ENCODE assay signal across 1 cellular context in genomic region chr14:35402323-35403084, GRCh38.
TF ChIP-seq lines count a peak whose summit lies in the region.

No MANE protein-coding gene starts in this region.

TF ChIP-seq in HepG2, 621 proteins besides CTCF, POLR2A, EP300 and RAD21 (continued from another document and continues in another):
- TF ChIP-seq, protein P1, sequence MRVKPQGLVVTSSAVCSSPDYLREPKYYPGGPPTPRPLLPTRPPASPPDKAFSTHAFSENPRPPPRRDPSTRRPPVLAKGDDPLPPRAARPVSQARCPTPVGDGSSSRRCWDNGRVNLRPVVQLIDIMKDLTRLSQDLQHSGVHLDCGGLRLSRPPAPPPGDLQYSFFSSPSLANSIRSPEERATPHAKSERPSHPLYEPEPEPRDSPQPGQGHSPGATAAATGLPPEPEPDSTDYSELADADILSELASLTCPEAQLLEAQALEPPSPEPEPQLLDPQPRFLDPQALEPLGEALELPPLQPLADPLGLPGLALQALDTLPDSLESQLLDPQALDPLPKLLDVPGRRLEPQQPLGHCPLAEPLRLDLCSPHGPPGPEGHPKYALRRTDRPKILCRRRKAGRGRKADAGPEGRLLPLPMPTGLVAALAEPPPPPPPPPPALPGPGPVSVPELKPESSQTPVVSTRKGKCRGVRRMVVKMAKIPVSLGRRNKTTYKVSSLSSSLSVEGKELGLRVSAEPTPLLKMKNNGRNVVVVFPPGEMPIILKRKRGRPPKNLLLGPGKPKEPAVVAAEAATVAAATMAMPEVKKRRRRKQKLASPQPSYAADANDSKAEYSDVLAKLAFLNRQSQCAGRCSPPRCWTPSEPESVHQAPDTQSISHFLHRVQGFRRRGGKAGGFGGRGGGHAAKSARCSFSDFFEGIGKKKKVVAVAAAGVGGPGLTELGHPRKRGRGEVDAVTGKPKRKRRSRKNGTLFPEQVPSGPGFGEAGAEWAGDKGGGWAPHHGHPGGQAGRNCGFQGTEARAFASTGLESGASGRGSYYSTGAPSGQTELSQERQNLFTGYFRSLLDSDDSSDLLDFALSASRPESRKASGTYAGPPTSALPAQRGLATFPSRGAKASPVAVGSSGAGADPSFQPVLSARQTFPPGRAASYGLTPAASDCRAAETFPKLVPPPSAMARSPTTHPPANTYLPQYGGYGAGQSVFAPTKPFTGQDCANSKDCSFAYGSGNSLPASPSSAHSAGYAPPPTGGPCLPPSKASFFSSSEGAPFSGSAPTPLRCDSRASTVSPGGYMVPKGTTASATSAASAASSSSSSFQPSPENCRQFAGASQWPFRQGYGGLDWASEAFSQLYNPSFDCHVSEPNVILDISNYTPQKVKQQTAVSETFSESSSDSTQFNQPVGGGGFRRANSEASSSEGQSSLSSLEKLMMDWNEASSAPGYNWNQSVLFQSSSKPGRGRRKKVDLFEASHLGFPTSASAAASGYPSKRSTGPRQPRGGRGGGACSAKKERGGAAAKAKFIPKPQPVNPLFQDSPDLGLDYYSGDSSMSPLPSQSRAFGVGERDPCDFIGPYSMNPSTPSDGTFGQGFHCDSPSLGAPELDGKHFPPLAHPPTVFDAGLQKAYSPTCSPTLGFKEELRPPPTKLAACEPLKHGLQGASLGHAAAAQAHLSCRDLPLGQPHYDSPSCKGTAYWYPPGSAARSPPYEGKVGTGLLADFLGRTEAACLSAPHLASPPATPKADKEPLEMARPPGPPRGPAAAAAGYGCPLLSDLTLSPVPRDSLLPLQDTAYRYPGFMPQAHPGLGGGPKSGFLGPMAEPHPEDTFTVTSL (CRISPR knock-in tag; IDR thresholded peaks at IDR 0.05; ENCODE audit: borderline replicate concordance) = no peak
- TF ChIP-seq TOPORS (CRISPR knock-in tag; IDR thresholded peaks at IDR 0.05) (0 out of 2 replicates have a peak, but pooled peaks have one; percentile 2), SRSF1 (optimal IDR thresholded peaks at IDR 0.05; ENCODE audit: low read depth, low read length) (no peak), KLF6 (CRISPR knock-in tag; IDR thresholded peaks at IDR 0.05) (no peak), ZNF737 (CRISPR knock-in tag; IDR thresholded peaks at IDR 0.05; ENCODE audit: borderline replicate concordance) (no peak), ZNF598 (CRISPR knock-in tag; IDR thresholded peaks at IDR 0.05; ENCODE audit: borderline replicate concordance) (0 out of 2 replicates have a peak, but pooled peaks have one; percentile 48), TFAP4 (IDR thresholded peaks at IDR 0.05; ENCODE audit: borderline replicate concordance, low read depth) (peak; percentile 45; the same call in 1 of the 2 replicates), ZNF761 (CRISPR knock-in tag; conservative IDR thresholded peaks at IDR 0.05) (no peak), NFATC3 (CRISPR knock-in tag; IDR thresholded peaks at IDR 0.05) (peak; percentile 67; the same call in 1 of the 2 replicates), RFXAP (CRISPR knock-in tag; IDR thresholded peaks at IDR 0.05; ENCODE audit: borderline replicate concordance) (no peak; the same call in 1 of the 2 replicates), SOX5 (CRISPR knock-in tag; IDR thresholded peaks at IDR 0.05; ENCODE audit: borderline replicate concordance) (no peak), ARNT (IDR thresholded peaks at IDR 0.05) (no peak), DNMT1 (CRISPR knock-in tag; IDR thresholded peaks at IDR 0.05) (no peak), NFIC (IDR thresholded peaks at IDR 0.05; ENCODE audit: low read length) (no peak), ONECUT2 (CRISPR knock-in tag; IDR thresholded peaks at IDR 0.05) (0 out of 2 replicates have a peak, but pooled peaks have one; percentile 5), ZNF354B (CRISPR knock-in tag; IDR thresholded peaks at IDR 0.05) (no peak), RFX1 (IDR thresholded peaks at IDR 0.05) (0 out of 2 replicates have a peak, but pooled peaks have one; percentile 3), ZNF18 (CRISPR knock-in tag; IDR thresholded peaks at IDR 0.05; ENCODE audit: insufficient replicate concordance) (no peak), NFYC (CRISPR knock-in tag; IDR thresholded peaks at IDR 0.05) (no peak), CBX1 (IDR thresholded peaks at IDR 0.05; ENCODE audit: low read depth) (no peak), DMTF1 (CRISPR knock-in tag; IDR thresholded peaks at IDR 0.05) (no peak), ZNF839 (CRISPR knock-in tag; IDR thresholded peaks at IDR 0.05; ENCODE audit: borderline replicate concordance) (no peak; the same call in 1 of the 2 replicates), PREB (CRISPR knock-in tag; IDR thresholded peaks at IDR 0.05) (no peak), KAT2B (IDR thresholded peaks at IDR 0.05; ENCODE audit: borderline replicate concordance, low read depth, low read length) (no peak), ZSCAN29 (CRISPR knock-in tag; conservative IDR thresholded peaks at IDR 0.05) (no peak), HHEX (CRISPR knock-in tag; IDR thresholded peaks at IDR 0.05) (no peak), PRMT3 (CRISPR knock-in tag; IDR thresholded peaks at IDR 0.05; ENCODE audit: borderline replicate concordance, low read depth) (no peak), ZBTB38 (CRISPR knock-in tag; IDR thresholded peaks at IDR 0.05) (no peak; the same call in 1 of the 2 replicates), ZNF24 (IDR thresholded peaks at IDR 0.05) (no peak), ZNF558 (CRISPR knock-in tag; IDR thresholded peaks at IDR 0.05; ENCODE audit: borderline replicate concordance) (no peak), TP53 (CRISPR knock-in tag; conservative IDR thresholded peaks at IDR 0.05) (no peak), ZNF569 (CRISPR knock-in tag; IDR thresholded peaks at IDR 0.05; ENCODE audit: borderline replicate concordance) (no peak), MYPOP (CRISPR knock-in tag; IDR thresholded peaks at IDR 0.05) (no peak), SP2 (CRISPR knock-in tag; IDR thresholded peaks at IDR 0.05) (no peak), FOSL2 (CRISPR knock-in tag; IDR thresholded peaks at IDR 0.05) (no peak)
- TF ChIP-seq, protein P2, sequence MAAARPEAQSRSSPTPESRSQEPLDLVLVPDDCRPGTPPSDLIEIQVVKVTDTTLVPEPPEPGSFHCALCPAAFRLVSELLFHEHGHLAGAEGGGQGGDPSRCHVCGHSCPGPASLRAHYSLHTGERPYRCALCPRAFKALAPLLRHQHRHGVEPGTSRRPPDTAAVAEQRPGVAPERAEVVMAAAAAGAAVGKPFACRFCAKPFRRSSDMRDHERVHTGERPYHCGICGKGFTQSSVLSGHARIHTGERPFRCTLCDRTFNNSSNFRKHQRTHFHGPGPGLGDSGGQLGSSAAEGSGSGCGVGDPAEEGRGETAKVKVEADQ (CRISPR knock-in tag; IDR thresholded peaks at IDR 0.05; ENCODE audit: borderline replicate concordance) = no peak
- TF ChIP-seq, protein P3, sequence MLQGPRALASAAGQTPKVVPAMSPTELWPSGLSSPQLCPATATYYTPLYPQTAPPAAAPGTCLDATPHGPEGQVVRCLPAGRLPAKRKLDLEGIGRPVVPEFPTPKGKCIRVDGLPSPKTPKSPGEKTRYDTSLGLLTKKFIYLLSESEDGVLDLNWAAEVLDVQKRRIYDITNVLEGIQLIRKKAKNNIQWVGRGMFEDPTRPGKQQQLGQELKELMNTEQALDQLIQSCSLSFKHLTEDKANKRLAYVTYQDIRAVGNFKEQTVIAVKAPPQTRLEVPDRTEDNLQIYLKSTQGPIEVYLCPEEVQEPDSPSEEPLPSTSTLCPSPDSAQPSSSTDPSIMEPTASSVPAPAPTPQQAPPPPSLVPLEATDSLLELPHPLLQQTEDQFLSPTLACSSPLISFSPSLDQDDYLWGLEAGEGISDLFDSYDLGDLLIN (CRISPR knock-in tag; IDR thresholded peaks at IDR 0.05; ENCODE audit: borderline replicate concordance) = no peak
- TF ChIP-seq, protein P4, sequence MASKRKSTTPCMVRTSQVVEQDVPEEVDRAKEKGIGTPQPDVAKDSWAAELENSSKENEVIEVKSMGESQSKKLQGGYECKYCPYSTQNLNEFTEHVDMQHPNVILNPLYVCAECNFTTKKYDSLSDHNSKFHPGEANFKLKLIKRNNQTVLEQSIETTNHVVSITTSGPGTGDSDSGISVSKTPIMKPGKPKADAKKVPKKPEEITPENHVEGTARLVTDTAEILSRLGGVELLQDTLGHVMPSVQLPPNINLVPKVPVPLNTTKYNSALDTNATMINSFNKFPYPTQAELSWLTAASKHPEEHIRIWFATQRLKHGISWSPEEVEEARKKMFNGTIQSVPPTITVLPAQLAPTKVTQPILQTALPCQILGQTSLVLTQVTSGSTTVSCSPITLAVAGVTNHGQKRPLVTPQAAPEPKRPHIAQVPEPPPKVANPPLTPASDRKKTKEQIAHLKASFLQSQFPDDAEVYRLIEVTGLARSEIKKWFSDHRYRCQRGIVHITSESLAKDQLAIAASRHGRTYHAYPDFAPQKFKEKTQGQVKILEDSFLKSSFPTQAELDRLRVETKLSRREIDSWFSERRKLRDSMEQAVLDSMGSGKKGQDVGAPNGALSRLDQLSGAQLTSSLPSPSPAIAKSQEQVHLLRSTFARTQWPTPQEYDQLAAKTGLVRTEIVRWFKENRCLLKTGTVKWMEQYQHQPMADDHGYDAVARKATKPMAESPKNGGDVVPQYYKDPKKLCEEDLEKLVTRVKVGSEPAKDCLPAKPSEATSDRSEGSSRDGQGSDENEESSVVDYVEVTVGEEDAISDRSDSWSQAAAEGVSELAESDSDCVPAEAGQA (IDR thresholded peaks at IDR 0.05; ENCODE audit: low read depth) = no peak
- TF ChIP-seq, protein P4 (CRISPR knock-in tag; IDR thresholded peaks at IDR 0.05; ENCODE audit: borderline replicate concordance) = no peak
- TF ChIP-seq, protein P5, sequence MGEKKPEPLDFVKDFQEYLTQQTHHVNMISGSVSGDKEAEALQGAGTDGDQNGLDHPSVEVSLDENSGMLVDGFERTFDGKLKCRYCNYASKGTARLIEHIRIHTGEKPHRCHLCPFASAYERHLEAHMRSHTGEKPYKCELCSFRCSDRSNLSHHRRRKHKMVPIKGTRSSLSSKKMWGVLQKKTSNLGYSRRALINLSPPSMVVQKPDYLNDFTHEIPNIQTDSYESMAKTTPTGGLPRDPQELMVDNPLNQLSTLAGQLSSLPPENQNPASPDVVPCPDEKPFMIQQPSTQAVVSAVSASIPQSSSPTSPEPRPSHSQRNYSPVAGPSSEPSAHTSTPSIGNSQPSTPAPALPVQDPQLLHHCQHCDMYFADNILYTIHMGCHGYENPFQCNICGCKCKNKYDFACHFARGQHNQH (CRISPR knock-in tag; IDR thresholded peaks at IDR 0.05) = no peak
